9 cellular contexts compared by ENCODE assay signal in the genomic region with DNA sequence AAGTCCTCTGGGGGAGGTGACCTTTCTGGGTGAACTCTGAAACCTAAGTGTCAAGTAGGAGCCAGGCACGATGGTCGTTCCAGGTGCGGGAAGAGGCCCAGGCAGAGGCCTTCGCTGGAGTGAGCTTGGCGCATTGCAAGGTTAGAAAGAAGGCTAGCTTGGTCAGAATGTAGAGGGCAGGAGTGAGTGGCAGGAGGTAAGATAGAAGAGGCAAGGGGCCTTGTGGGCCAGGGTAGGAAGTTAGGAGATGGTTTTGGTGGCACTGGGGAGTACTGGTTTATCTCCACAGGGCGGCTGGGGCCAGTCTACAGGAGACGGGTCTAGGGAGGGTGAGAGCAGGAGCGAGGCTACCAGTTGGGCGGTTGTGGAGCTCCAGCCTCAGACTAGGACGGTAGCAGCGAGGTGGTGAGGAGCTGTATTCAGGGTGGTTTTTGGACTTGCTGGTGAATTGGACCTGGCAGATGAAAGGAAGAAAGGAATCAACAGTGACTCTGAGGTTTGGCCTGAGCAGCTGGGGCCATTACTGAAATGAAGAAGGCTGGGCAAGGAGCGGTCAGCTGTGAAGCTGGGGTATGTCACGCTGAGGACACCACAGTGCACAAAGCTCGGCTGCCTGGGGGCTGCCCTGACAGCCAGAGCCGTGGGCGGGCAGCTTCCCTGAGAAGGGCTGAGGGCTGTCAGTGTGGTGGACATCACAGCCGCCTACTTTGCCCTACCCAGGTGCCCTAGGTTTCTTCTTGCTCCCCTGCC. TPM values are rescaled to one million over a fixed set of nuclear protein-coding genes. Genes with fewer than 3 reads are reported as not detected.
DNase-seq lines count a peak whose midpoint lies in the region; ATAC-seq and TF ChIP-seq lines count a peak whose summit lies in the region.
"Had no signal": no experiment of that assay in that cellular context is flagged by ENCODE, and none has a peak within 500 bp of the region (broad histone marks: within the 10 kb centered on the region; RNA-seq: fewer than 3 reads in every experiment).

No MANE protein-coding gene starts in this region.

- H3F3A ChIP-seq in SK-N-SH (replicated peaks; ENCODE audit: insufficient read depth), result peaks cover 24% of the 10 kb centered on the region

- H3K27ac ChIP-seq in SK-N-MC (peak overlapping the region; percentile 65; the same call in 1 of the 2 replicates), coronary artery (peak overlapping the region; percentile 68 to 80), SK-N-SH (ENCODE audit: low read depth in 2 of 2, low read length in 1 of 2) (no peak overlapping the region)

- H3K36me3 Mint-ChIP-seq in mesothelial cell of epicardium, result peaks cover 19% of the 10 kb centered on the region

- no peaks in the 10 kb centered on the region for H3K9me3 Mint-ChIP-seq in mesothelial cell of epicardium
- no peaks in the 10 kb centered on the region for H3K9me3 Mint-ChIP-seq in stimulated activated naive CD8-positive, alpha-beta T cell treated with anti-CD3 and anti-CD28 coated beads, Interleukin-15, amount 100 ng/mL, for 72 hours

- no peak for DNase-seq in SK-N-MC (ENCODE audit: low read depth, low spot score)
- DNase-seq in coronary artery (ENCODE audit: low spot score), result no peak
- DNase-seq in mesothelial cell of epicardium (ENCODE audit: low spot score in 2 of 2, unreplicated experiment in 2 of 2), result no peak
- DNase-seq in stimulated activated naive CD8-positive, alpha-beta T cell treated with anti-CD3 and anti-CD28 coated beads, Interleukin-15, amount 100 ng/mL, for 72 hours, result no peak
- DNase-seq in SK-N-SH, result no peak
- DNase-seq in NCI-H2196 (lab: John Stamatoyannopoulos, UW; ENCODE audit: unreplicated experiment), result no peak
- DNase-seq in AG20443 (ENCODE audit: low spot score), result no peak
- DNase-seq: IMR-90 had no signal

- H3K4me2 ChIP-seq in SK-N-SH, result no peak overlapping the region

- CTCF ChIA-PET in SK-N-SH (lab: Yijun Ruan, JAX), result interaction anchor here (0.7 to 3.5 kb wide), 7 partner anchors 10 to 38 kb away, joined by 3 to 12 read pairs (median 6); no protein-coding TSS in a partner anchor

- peaks cover 23% of the 10 kb centered on the region for H4K20me1 ChIP-seq in SK-N-SH (ENCODE audit: insufficient read depth)

- ATAC-seq in stimulated activated naive CD8-positive, alpha-beta T cell treated with anti-CD3 and anti-CD28 coated beads, Interleukin-15, amount 100 ng/mL, for 72 hours, result peak; percentile 36
- no peak for ATAC-seq in HG03175 (IDR thresholded peaks at IDR 0.05; ENCODE audit: unreplicated experiment)

- H3K9me3 ChIP-seq in SK-N-MC (ENCODE audit: low read depth, low read length), result no peaks in the 10 kb centered on the region
- H3K9me3 ChIP-seq in SK-N-SH, result no peaks in the 10 kb centered on the region

- H3K9me2 ChIP-seq in SK-N-SH, result no peaks in the 10 kb centered on the region

- H3K4me3 ChIP-seq in SK-N-MC (peak overlapping the region; percentile 52), coronary artery (peak overlapping the region; percentile 13), SK-N-SH (ENCODE audit: low read depth in 2 of 2, low read length in 1 of 2) (no peak overlapping the region)

- no peaks in the 10 kb centered on the region for H3K27me3 Mint-ChIP-seq in mesothelial cell of epicardium (ENCODE audit: low read depth)
- no peaks in the 10 kb centered on the region for H3K27me3 Mint-ChIP-seq in stimulated activated naive CD8-positive, alpha-beta T cell treated with anti-CD3 and anti-CD28 coated beads, Interleukin-15, amount 100 ng/mL, for 72 hours

- H3K4me1 ChIP-seq in SK-N-SH (ENCODE audit: control insufficient read depth in 1 of 2, insufficient read depth in 2 of 2, low read depth in 1 of 2, low read length in 1 of 2), result peaks cover 9 to 16% of the 10 kb centered on the region in 2 experiments; a peak in 2 of 4 replicates

- H2AFZ ChIP-seq in SK-N-SH (ENCODE audit: low read depth), result no peak overlapping the region

- H3K27ac Mint-ChIP-seq in mesothelial cell of epicardium, result peak overlapping the region; percentile 1
- H3K27ac Mint-ChIP-seq in stimulated activated naive CD8-positive, alpha-beta T cell treated with anti-CD3 and anti-CD28 coated beads, Interleukin-15, amount 100 ng/mL, for 72 hours, result peak overlapping the region; percentile 86

- peaks cover 92% of the 10 kb centered on the region for H3K79me2 ChIP-seq in SK-N-SH (ENCODE audit: insufficient read depth)

- no peaks in the 10 kb centered on the region; the same call in 1 of the 2 replicates for H3K36me3 ChIP-seq in SK-N-MC (ENCODE audit: insufficient read depth, low read length)
- H3K36me3 ChIP-seq in SK-N-SH (replicated peaks in 1 of 2; ENCODE audit: control insufficient read depth in 1 of 2, insufficient read depth in 2 of 2, low read length in 1 of 2), result peaks cover 9 to 11% of the 10 kb centered on the region in 2 experiments

- 96% methylated on average over 13 of the region's 17 CpGs for WGBS in SK-N-SH (ENCODE audit: low lambda C conversion rate)

- POLR2A ChIA-PET in SK-N-SH (lab: Yijun Ruan, JAX), result interaction anchor here (2.4 kb wide), 1 partner anchor 9 kb away, joined by 7 read pairs; a partner anchor contains a TSS

- H3K4me3 Mint-ChIP-seq in mesothelial cell of epicardium, result no peak overlapping the region
- peak overlapping the region; percentile 77 to 82 for H3K4me3 Mint-ChIP-seq in stimulated activated naive CD8-positive, alpha-beta T cell treated with anti-CD3 and anti-CD28 coated beads, Interleukin-15, amount 100 ng/mL, for 72 hours

- TF ChIP-seq EP300 in SK-N-SH (IDR thresholded peaks at IDR 0.05; ENCODE audit: borderline replicate concordance in 1 of 2, low read depth in 1 of 2, low read length in 1 of 2), result no peak

- H3K27me3 ChIP-seq in SK-N-SH (ENCODE audit: insufficient read depth), result no peaks in the 10 kb centered on the region

- TF ChIP-seq CTCF in coronary artery (IDR thresholded peaks at IDR 0.05), result no peak
- no peak for TF ChIP-seq CTCF in mesothelial cell of epicardium (IDR thresholded peaks at IDR 0.05; ENCODE audit: unreplicated experiment)
- TF ChIP-seq CTCF in SK-N-SH (IDR thresholded peaks at IDR 0.05), result no peak

- TF ChIP-seq RAD21 in SK-N-SH (IDR thresholded peaks at IDR 0.05; ENCODE audit: low read length), result no peak

- H3K9ac ChIP-seq in SK-N-MC (ENCODE audit: insufficient read length) (no peak overlapping the region), SK-N-SH (no peak overlapping the region)

- H3K4me1 Mint-ChIP-seq in mesothelial cell of epicardium, result peaks cover 26% of the 10 kb centered on the region
- no peaks in the 10 kb centered on the region for H3K4me1 Mint-ChIP-seq in stimulated activated naive CD8-positive, alpha-beta T cell treated with anti-CD3 and anti-CD28 coated beads, Interleukin-15, amount 100 ng/mL, for 72 hours

TF ChIP-seq in SK-N-SH, 30 proteins besides CTCF, POLR2A, EP300 and RAD21:
- TF ChIP-seq YY1 (IDR thresholded peaks at IDR 0.05; ENCODE audit: low read depth) (no peak), GABPA (IDR thresholded peaks at IDR 0.05; ENCODE audit: low read depth) (no peak), RFX5 (IDR thresholded peaks at IDR 0.05; ENCODE audit: low read length) (no peak), NRF1 (IDR thresholded peaks at IDR 0.05; ENCODE audit: low read depth, low read length) (no peak), EZH2phosphoT487 (IDR thresholded peaks at IDR 0.05; ENCODE audit: borderline replicate concordance, low read depth) (no peak)
- TF ChIP-seq, protein P1, sequence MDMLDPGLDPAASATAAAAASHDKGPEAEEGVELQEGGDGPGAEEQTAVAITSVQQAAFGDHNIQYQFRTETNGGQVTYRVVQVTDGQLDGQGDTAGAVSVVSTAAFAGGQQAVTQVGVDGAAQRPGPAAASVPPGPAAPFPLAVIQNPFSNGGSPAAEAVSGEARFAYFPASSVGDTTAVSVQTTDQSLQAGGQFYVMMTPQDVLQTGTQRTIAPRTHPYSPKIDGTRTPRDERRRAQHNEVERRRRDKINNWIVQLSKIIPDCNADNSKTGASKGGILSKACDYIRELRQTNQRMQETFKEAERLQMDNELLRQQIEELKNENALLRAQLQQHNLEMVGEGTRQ (IDR thresholded peaks at IDR 0.05; ENCODE audit: borderline replicate concordance, low read depth, low read length), result no peak
- TF ChIP-seq, protein P2, sequence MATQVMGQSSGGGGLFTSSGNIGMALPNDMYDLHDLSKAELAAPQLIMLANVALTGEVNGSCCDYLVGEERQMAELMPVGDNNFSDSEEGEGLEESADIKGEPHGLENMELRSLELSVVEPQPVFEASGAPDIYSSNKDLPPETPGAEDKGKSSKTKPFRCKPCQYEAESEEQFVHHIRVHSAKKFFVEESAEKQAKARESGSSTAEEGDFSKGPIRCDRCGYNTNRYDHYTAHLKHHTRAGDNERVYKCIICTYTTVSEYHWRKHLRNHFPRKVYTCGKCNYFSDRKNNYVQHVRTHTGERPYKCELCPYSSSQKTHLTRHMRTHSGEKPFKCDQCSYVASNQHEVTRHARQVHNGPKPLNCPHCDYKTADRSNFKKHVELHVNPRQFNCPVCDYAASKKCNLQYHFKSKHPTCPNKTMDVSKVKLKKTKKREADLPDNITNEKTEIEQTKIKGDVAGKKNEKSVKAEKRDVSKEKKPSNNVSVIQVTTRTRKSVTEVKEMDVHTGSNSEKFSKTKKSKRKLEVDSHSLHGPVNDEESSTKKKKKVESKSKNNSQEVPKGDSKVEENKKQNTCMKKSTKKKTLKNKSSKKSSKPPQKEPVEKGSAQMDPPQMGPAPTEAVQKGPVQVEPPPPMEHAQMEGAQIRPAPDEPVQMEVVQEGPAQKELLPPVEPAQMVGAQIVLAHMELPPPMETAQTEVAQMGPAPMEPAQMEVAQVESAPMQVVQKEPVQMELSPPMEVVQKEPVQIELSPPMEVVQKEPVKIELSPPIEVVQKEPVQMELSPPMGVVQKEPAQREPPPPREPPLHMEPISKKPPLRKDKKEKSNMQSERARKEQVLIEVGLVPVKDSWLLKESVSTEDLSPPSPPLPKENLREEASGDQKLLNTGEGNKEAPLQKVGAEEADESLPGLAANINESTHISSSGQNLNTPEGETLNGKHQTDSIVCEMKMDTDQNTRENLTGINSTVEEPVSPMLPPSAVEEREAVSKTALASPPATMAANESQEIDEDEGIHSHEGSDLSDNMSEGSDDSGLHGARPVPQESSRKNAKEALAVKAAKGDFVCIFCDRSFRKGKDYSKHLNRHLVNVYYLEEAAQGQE (IDR thresholded peaks at IDR 0.05; ENCODE audit: low read depth, low read length), result no peak

RNA-seq across cellular contexts. Expression of a gene that starts 9.1 kb away (rescaled TPM):
- total RNA-seq in mesothelial cell of epicardium, result 65.3 to 67.3 TPM (median 65.7 TPM) in 3 replicates
- polyA plus RNA-seq in SK-N-SH (2012; rRNA removed), result 6.8 and 11.0 TPM in 2 replicates
- 6.8 and 9.2 TPM in 2 replicates for polyA plus RNA-seq in SK-N-SH (2012; cell fraction: cytosol; rRNA removed)
- polyA plus RNA-seq in SK-N-SH (2012; cell fraction: nucleus; rRNA removed), result 42.6 and 43.4 TPM in 2 replicates

Comparison
In these comparisons a context has a peak if more than half of its experiments do, and no peak if none do; other contexts are left out.
1. H3K27ac ChIP-seq: peak in SK-N-MC (single experiment) and coronary artery (2 of 2); none in SK-N-SH (0 of 2).
2. H3K4me3 ChIP-seq: peak in SK-N-MC (single experiment) and coronary artery (single experiment); none in SK-N-SH (0 of 2).